Comparison of ENCODE assay signal across 29 cellular contexts in genomic region chr10:563827-564226, GRCh38.
"Had no signal": no experiment of that assay in that cellular context is flagged by ENCODE, and none has a peak within 500 bp of the region (broad histone marks: within the 10 kb centered on the region; RNA-seq: fewer than 3 reads in every experiment).

No MANE protein-coding gene starts in this region.

- H3K4me3 ChIP-seq: ascending aorta, coronary artery, dorsolateral prefrontal cortex, esophagus muscularis mucosa, gastrocnemius medialis, heart left ventricle had no signal

- H3K27me3 ChIP-seq: ascending aorta, brain microvascular endothelial cell, dorsolateral prefrontal cortex, esophagus muscularis mucosa, foreskin keratinocyte, gastrocnemius medialis, heart left ventricle had no signal

- H3K4me1 ChIP-seq: foreskin keratinocyte had no signal

- H3K9me3 ChIP-seq: esophagus muscularis mucosa, gastrocnemius medialis had no signal

- DNase-seq: activated B cell treated with CpG ODN at 0.5 μM for 24 hours; activated CD4-positive, alpha-beta memory T cell treated with anti-CD3 and anti-CD28 coated beads, Interleukin-2, amount 10 ng/mL, durations not matched to agents 7 days and 5 days; activated CD4-positive, alpha-beta T cell treated with anti-CD3 and anti-CD28 coated beads, Interleukin-2, amount 10 ng/mL, durations not matched to agents 24 days and 14 days; activated CD4-positive, alpha-beta T cell treated with anti-CD3 and anti-CD28 coated beads, Interleukin-2, amount 50 U/mL, for 4 hours; activated CD8-positive, alpha-beta memory T cell treated with anti-CD3 and anti-CD28 coated beads, Interleukin-2, amount 50 U/mL, for 48 hours; activated gamma-delta T cell; activated naive CD4-positive, alpha-beta T cell; activated naive CD4-positive, alpha-beta T cell treated with anti-CD3 and anti-CD28 coated beads, Interleukin-2, amount 10 ng/mL, durations not matched to agents 7 days and 5 days; activated naive CD8-positive, alpha-beta T cell treated with anti-CD3 and anti-CD28 coated beads, Interleukin-2, amount 10 ng/mL, durations not matched to agents 7 days and 5 days; activated T-cell treated with anti-CD3 and anti-CD28 coated beads for 4 hours; activated T-cell treated with anti-CD3 and anti-CD28 coated beads, Interleukin-2, amount 50 U/mL, for 24 hours; activated T-cell treated with anti-CD3 and anti-CD28 coated beads, Interleukin-2, amount 50 U/mL, for 72 hours; brain microvascular endothelial cell; dorsolateral prefrontal cortex; effector memory CD4-positive, alpha-beta T cell; endodermal cell; foreskin keratinocyte; gastrocnemius medialis; glutamatergic neuron; heart left ventricle; T-helper 1 cell; T-helper 17 cell; T1000; WERI-Rb-1 had no signal

- ATAC-seq: activated CD4-positive, CD25-positive, alpha-beta regulatory T cell treated with anti-CD3 and anti-CD28 coated beads, Interleukin-2, amount 50 U/mL, for 24 hours; activated naive CD4-positive, alpha-beta T cell treated with anti-CD3 and anti-CD28 coated beads, Interleukin-2, amount 50 U/mL, for 72 hours; activated T-cell treated with anti-CD3 and anti-CD28 coated beads, Interleukin-2, amount 50 U/mL, for 72 hours; foreskin keratinocyte; gastrocnemius medialis; heart left ventricle; T-helper 17 cell had no signal

- H3K36me3 ChIP-seq: ascending aorta, brain microvascular endothelial cell, esophagus muscularis mucosa, gastrocnemius medialis, heart left ventricle, WERI-Rb-1 had no signal

- H3K27ac ChIP-seq: ascending aorta, brain microvascular endothelial cell, coronary artery, dorsolateral prefrontal cortex, esophagus muscularis mucosa, foreskin keratinocyte, gastrocnemius medialis, heart left ventricle, WERI-Rb-1 had no signal
